In the genomic region with DNA sequence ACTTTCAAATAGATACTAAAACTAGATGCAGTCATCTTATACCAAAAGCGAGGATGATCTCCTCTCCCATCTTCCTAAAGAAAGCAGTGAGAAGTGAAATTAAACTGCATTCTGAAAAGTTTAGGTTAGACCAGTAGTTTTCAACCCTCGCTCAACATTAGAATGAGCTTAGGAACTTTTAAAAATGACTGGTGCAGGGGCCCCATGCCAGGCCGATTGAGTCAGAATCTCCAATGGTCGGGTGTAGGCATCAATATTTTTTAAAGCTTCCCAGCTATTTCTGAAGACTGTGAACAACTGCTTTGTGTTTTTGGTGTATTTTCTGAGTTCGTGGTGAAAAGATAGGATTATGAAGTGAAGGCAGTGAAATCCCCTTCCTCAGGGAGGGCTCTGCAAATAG, we compare ENCODE assay signal across 19 cellular contexts.
DNase-seq lines count a peak whose midpoint lies in the region; ATAC-seq, FAIRE-seq and TF ChIP-seq lines count a peak whose summit lies in the region.
"Had no signal": no experiment of that assay in that cellular context is flagged by ENCODE, and none has a peak within 500 bp of the region (broad histone marks: within the 10 kb centered on the region; RNA-seq: fewer than 3 reads in every experiment).

No MANE protein-coding gene starts in this region.

- H3K27me3 ChIP-seq in astrocyte (ENCODE audit: insufficient read depth, low read length): no peaks in the 10 kb centered on the region

- no peak for FAIRE-seq in astrocyte (lab: Jason Lieb, UNC)
- FAIRE-seq: D721Med, G401.6, GM12892, GM18507 had no signal

- H3K9me3 Mint-ChIP-seq in astrocyte (ENCODE audit: unreplicated experiment): no peaks in the 10 kb centered on the region
- no peaks in the 10 kb centered on the region for H3K9me3 Mint-ChIP-seq in activated T-cell treated with anti-CD3 and anti-CD28 coated beads, Interleukin-2, amount 50 U/mL, for 4 hours
- H3K9me3 Mint-ChIP-seq: HFFc6 had no signal

- no peaks in the 10 kb centered on the region for H3K79me2 ChIP-seq in astrocyte (ENCODE audit: insufficient read depth, low read length)

- intact Hi-C loops in Right ventricle myocardium inferior (cut with DNase I): no loop called here

- H3K4me3 ChIP-seq in astrocyte (ENCODE audit: insufficient read depth, low read depth, low read length): no peak overlapping the region

- H3K9ac ChIP-seq in astrocyte (ENCODE audit: low read length): no peak overlapping the region

- DNase-seq in GM03348 (ENCODE audit: low spot score) (peak; percentile 28), astrocyte (ENCODE audit: low read depth) (no peak), fibroblast of peridontal ligament (ENCODE audit: extremely low read depth) (peak; percentile 9), Right ventricle myocardium inferior (ENCODE audit: missing footprints) (no peak)
- DNase-seq in activated T-cell treated with anti-CD3 and anti-CD28 coated beads, Interleukin-2, amount 50 U/mL, for 4 hours: no peak
- DNase-seq: AML-193; Caco-2; CD4-positive, alpha-beta T cell; GOT3; H7; HFFc6 had no signal

- H3K4me3 Mint-ChIP-seq in astrocyte (ENCODE audit: unreplicated experiment): no peak overlapping the region
- H3K4me3 Mint-ChIP-seq in activated T-cell treated with anti-CD3 and anti-CD28 coated beads, Interleukin-2, amount 50 U/mL, for 4 hours: no peak overlapping the region
- H3K4me3 Mint-ChIP-seq: CD4-positive, alpha-beta T cell; HFFc6 had no signal

- no peak overlapping the region for H3K4me2 ChIP-seq in astrocyte (ENCODE audit: low read length)

- H3K9me3 ChIP-seq in astrocyte (ENCODE audit: insufficient read depth, low read depth, low read length): no peaks in the 10 kb centered on the region
- H3K9me3 ChIP-seq: Caco-2 had no signal

- H4K20me1 ChIP-seq in astrocyte (ENCODE audit: insufficient read depth, low read length): no peaks in the 10 kb centered on the region

- no peak overlapping the region for H2AFZ ChIP-seq in astrocyte (ENCODE audit: low read depth, low read length)

- peak overlapping the region; percentile 53 for H3K27ac Mint-ChIP-seq in astrocyte (ENCODE audit: unreplicated experiment)
- H3K27ac Mint-ChIP-seq: CD4-positive, alpha-beta T cell; HFFc6 had no signal

- H3K4me1 Mint-ChIP-seq in astrocyte (ENCODE audit: low read depth, unreplicated experiment): peaks cover 19% of the 10 kb centered on the region
- no peaks in the 10 kb centered on the region for H3K4me1 Mint-ChIP-seq in activated T-cell treated with anti-CD3 and anti-CD28 coated beads, Interleukin-2, amount 50 U/mL, for 4 hours (ENCODE audit: low read depth)

- H3K4me1 ChIP-seq in astrocyte (ENCODE audit: insufficient read depth, low read length): peaks cover 1% of the 10 kb centered on the region

- no peak for ATAC-seq in activated T-cell treated with anti-CD3 and anti-CD28 coated beads, Interleukin-2, amount 50 U/mL, for 4 hours
- ATAC-seq in HG02938 (IDR thresholded peaks at IDR 0.05; ENCODE audit: unreplicated experiment) (no peak), Right ventricle myocardium inferior (no peak), HG02981 (IDR thresholded peaks at IDR 0.05; ENCODE audit: unreplicated experiment) (no peak)
- ATAC-seq: HCT116 had no signal

- H3K27ac ChIP-seq in astrocyte (ENCODE audit: low read depth, low read length): no peak overlapping the region
- H3K27ac ChIP-seq: C4-2B had no signal

- H3K36me3 Mint-ChIP-seq in astrocyte (ENCODE audit: low read depth, unreplicated experiment): peaks cover 4% of the 10 kb centered on the region
- peaks cover 24% of the 10 kb centered on the region for H3K36me3 Mint-ChIP-seq in activated T-cell treated with anti-CD3 and anti-CD28 coated beads, Interleukin-2, amount 50 U/mL, for 4 hours (ENCODE audit: insufficient read depth)

- H3K27me3 Mint-ChIP-seq in astrocyte (ENCODE audit: low read depth, unreplicated experiment): no peaks in the 10 kb centered on the region
- no peaks in the 10 kb centered on the region for H3K27me3 Mint-ChIP-seq in activated T-cell treated with anti-CD3 and anti-CD28 coated beads, Interleukin-2, amount 50 U/mL, for 4 hours (ENCODE audit: low read depth)
- H3K27me3 Mint-ChIP-seq: CD4-positive, alpha-beta T cell had no signal

- no peaks in the 10 kb centered on the region for H3K36me3 ChIP-seq in astrocyte (ENCODE audit: insufficient read depth, low read length)

- TF ChIP-seq CTCF in astrocyte (IDR thresholded peaks at IDR 0.05; ENCODE audit: insufficient read depth, low read depth, low read length): no peak

Comparison
In these comparisons a context has a peak if more than half of its experiments do, and no peak if none do; other contexts are left out.
1. DNase-seq: peak in GM03348 (single experiment) and fibroblast of peridontal ligament (single experiment); none in astrocyte (single experiment), activated T-cell treated with anti-CD3 and anti-CD28 coated beads, Interleukin-2, amount 50 U/mL, for 4 hours (single experiment) and Right ventricle myocardium inferior (single experiment).